ENCODE assay signal across 8 cellular contexts in the genomic region with DNA sequence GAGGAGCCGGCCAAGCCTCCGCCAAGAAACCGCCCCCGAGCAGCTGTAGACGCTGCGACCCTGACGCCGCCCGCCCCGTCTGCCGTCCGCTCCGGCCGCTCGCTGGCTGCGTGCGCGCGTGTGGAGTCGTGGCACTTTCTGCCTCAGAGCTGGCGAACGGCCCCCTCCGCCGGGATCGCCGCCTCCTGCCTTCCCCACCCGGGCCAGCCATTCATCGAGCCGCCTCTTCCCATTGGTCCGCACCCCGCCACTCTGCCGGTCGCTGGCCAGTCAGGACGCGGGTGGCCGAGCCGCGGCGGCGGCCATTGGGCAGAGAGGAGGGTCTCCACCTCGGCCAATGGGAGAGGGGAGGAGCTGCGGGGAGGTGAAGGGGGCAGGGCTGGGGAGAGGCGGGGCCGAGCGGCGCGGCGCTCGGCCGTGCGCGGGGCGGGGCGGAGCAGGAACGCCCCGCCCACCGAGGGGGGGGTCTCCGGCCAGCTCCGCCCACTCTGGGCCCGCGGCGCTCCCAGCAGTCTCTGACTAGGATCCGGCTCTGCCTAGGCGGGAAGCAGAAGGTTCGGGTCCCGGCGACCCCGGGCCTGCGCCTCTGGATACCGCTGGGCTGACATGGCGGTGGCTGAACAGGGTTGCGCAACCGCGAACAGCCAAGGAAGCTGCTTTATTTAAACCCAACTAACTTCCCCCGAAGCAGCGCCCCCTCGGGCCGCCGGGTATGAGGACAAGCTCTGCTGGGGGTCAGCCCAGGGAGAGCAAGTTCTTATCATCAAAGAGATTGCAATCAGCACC. TPM values are rescaled to one million over a fixed set of nuclear protein-coding genes. Genes with fewer than 3 reads are reported as not detected.
DNase-seq lines count a peak whose midpoint lies in the region; ATAC-seq and TF ChIP-seq lines count a peak whose summit lies in the region.

A gene with protein sequence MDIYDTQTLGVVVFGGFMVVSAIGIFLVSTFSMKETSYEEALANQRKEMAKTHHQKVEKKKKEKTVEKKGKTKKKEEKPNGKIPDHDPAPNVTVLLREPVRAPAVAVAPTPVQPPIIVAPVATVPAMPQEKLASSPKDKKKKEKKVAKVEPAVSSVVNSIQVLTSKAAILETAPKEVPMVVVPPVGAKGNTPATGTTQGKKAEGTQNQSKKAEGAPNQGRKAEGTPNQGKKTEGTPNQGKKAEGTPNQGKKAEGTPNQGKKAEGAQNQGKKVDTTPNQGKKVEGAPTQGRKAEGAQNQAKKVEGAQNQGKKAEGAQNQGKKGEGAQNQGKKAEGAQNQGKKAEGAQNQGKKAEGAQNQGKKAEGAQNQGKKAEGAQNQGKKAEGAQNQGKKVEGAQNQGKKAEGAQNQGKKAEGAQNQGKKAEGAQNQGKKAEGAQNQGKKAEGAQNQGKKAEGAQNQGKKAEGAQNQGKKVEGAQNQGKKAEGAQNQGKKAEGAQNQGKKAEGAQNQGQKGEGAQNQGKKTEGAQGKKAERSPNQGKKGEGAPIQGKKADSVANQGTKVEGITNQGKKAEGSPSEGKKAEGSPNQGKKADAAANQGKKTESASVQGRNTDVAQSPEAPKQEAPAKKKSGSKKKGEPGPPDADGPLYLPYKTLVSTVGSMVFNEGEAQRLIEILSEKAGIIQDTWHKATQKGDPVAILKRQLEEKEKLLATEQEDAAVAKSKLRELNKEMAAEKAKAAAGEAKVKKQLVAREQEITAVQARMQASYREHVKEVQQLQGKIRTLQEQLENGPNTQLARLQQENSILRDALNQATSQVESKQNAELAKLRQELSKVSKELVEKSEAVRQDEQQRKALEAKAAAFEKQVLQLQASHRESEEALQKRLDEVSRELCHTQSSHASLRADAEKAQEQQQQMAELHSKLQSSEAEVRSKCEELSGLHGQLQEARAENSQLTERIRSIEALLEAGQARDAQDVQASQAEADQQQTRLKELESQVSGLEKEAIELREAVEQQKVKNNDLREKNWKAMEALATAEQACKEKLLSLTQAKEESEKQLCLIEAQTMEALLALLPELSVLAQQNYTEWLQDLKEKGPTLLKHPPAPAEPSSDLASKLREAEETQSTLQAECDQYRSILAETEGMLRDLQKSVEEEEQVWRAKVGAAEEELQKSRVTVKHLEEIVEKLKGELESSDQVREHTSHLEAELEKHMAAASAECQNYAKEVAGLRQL (N-terminal part only) (minus strand): TSS at position 140 of the 786 bp plus-strand sequence. CDS start 21,735 bp downstream, outside the sequence.

- CTCF ChIA-PET in activated CD4-positive, alpha-beta T cell treated with anti-CD3 and anti-CD28 coated beads, Interleukin-2, amount 10 ng/mL, durations not matched to agents 7 days and 5 days (lab: Charles Lee), result interaction anchor here (0.6 to 3.2 kb wide), 46 partner anchors 9 to 1134 kb away, joined by 3 to 20 read pairs (median 3); a partner anchor contains a TSS

- H3K36me3 Mint-ChIP-seq in activated CD4-positive, alpha-beta T cell treated with anti-CD3 and anti-CD28 coated beads, Interleukin-2, amount 10 ng/mL, durations not matched to agents 7 days and 5 days (ENCODE audit: low read depth), result peaks cover 10% of the 10 kb centered on the region

- H3K4me1 Mint-ChIP-seq in activated CD4-positive, alpha-beta T cell treated with anti-CD3 and anti-CD28 coated beads, Interleukin-2, amount 10 ng/mL, durations not matched to agents 7 days and 5 days, result peaks cover 29% of the 10 kb centered on the region

- DNase-seq in NCI-H526 treated with DMSO at 0.1 percent for 48 hours (lab: John Stamatoyannopoulos, UW) (peak; percentile 97), cortex of kidney (lab: John Stamatoyannopoulos, UW) (peak; percentile 96), left kidney (ENCODE audit: low read depth, low spot score) (peak; percentile 99)
- peak; percentile 97 for DNase-seq in activated CD4-positive, alpha-beta T cell treated with anti-CD3 and anti-CD28 coated beads, Interleukin-2, amount 10 ng/mL, durations not matched to agents 7 days and 5 days
- peak; percentile 96 for DNase-seq in stimulated activated CD4-positive, alpha-beta T cell treated with anti-CD3 and anti-CD28 coated beads, Interleukin-2, amount 100 ng/mL, for 24 hours

- H3K27ac ChIP-seq in C4-2B, result peak within 1 kb of the TSS; percentile 81

- ATAC-seq in GM19328 (IDR thresholded peaks at IDR 0.05; ENCODE audit: unreplicated experiment), result peak; percentile 88
- ATAC-seq in HG03520 (IDR thresholded peaks at IDR 0.05; ENCODE audit: unreplicated experiment), result peak; percentile 87

- POLR2A ChIA-PET in activated CD4-positive, alpha-beta T cell treated with anti-CD3 and anti-CD28 coated beads, Interleukin-2, amount 10 ng/mL, durations not matched to agents 7 days and 5 days (lab: Charles Lee), result interaction anchor here (0.6 to 0.9 kb wide), 2 partner anchors 286 to 315 kb away, joined by 3 to 4 read pairs; a partner anchor contains a TSS

- peak; percentile 66 for TF ChIP-seq CTCF in C4-2B (conservative IDR thresholded peaks at IDR 0.05)

- H3K9me3 Mint-ChIP-seq in activated CD4-positive, alpha-beta T cell treated with anti-CD3 and anti-CD28 coated beads, Interleukin-2, amount 10 ng/mL, durations not matched to agents 7 days and 5 days, result no peaks in the 10 kb centered on the region

- H3K27ac Mint-ChIP-seq in activated CD4-positive, alpha-beta T cell treated with anti-CD3 and anti-CD28 coated beads, Interleukin-2, amount 10 ng/mL, durations not matched to agents 7 days and 5 days, result peak within 1 kb of the TSS; percentile 90

- H3K27me3 Mint-ChIP-seq in activated CD4-positive, alpha-beta T cell treated with anti-CD3 and anti-CD28 coated beads, Interleukin-2, amount 10 ng/mL, durations not matched to agents 7 days and 5 days, result peaks cover 37% of the 10 kb centered on the region

- H3K4me3 Mint-ChIP-seq in activated CD4-positive, alpha-beta T cell treated with anti-CD3 and anti-CD28 coated beads, Interleukin-2, amount 10 ng/mL, durations not matched to agents 7 days and 5 days, result peak within 1 kb of the TSS; percentile 82

RNA-seq across cellular contexts. Expression of the gene that starts here (rescaled TPM):
- total RNA-seq in activated CD4-positive, alpha-beta T cell treated with anti-CD3 and anti-CD28 coated beads, Interleukin-2, amount 10 ng/mL, durations not matched to agents 7 days and 5 days, result 10 to 100 TPM; 50.8 to 52.1 TPM

Comparison
In these comparisons a context has a peak if more than half of its experiments do, and no peak if none do; other contexts are left out.
1. Peak in every context shown above with its lines: DNase-seq, ATAC-seq and H3K27ac ChIP-seq.